20 cellular contexts compared by ENCODE assay signal in genomic region chr12:104154806-104155205, GRCh38. TPM values are rescaled to one million over a fixed set of nuclear protein-coding genes. Genes with fewer than 3 reads are reported as not detected.
DNase-seq lines count a peak whose midpoint lies in the region; ATAC-seq and TF ChIP-seq lines count a peak whose summit lies in the region.
"Had no signal": no experiment of that assay in that cellular context is flagged by ENCODE, and none has a peak within 500 bp of the region (broad histone marks: within the 10 kb centered on the region; RNA-seq: fewer than 3 reads in every experiment).

No MANE protein-coding gene starts in this region.

- H3K36me3 Mint-ChIP-seq in CD4-positive, alpha-beta T cell (ENCODE audit: low read depth), result no peaks in the 10 kb centered on the region
- H3K36me3 Mint-ChIP-seq in T-helper 17 cell (ENCODE audit: low read depth), result no peaks in the 10 kb centered on the region

- intact Hi-C loops in CD4-positive, alpha-beta T cell (cut with DNase I, micrococcal nuclease), result no loop called here
- intact Hi-C loops in left colon (cut with DNase I, micrococcal nuclease), result no loop called here

- no peaks in the 10 kb centered on the region for H3K27me3 ChIP-seq in CD4-positive, alpha-beta T cell (ENCODE audit: control insufficient read depth, insufficient read depth, low read length)
- H3K27me3 ChIP-seq in HL-60 (ENCODE audit: insufficient read depth, poor library complexity, severe bottlenecking), result no peaks in the 10 kb centered on the region
- H3K27me3 ChIP-seq: BLaER1, body of pancreas, heart left ventricle had no signal

- no peak for ATAC-seq in CD4-positive, alpha-beta T cell (ENCODE audit: poor library complexity)
- ATAC-seq in T-helper 17 cell, result no peak
- ATAC-seq in left colon, result no peak
- ATAC-seq: body of pancreas, sciatic nerve had no signal

- no peak overlapping the region for H3K4me3 ChIP-seq in HL-60 (replicated peaks; ENCODE audit: insufficient read depth, low read length)
- H3K4me3 ChIP-seq: BLaER1, body of pancreas, heart left ventricle had no signal

- H3K27me3 Mint-ChIP-seq in CD4-positive, alpha-beta T cell, result peaks cover 1% of the 10 kb centered on the region
- H3K27me3 Mint-ChIP-seq in T-helper 17 cell, result peaks cover 7% of the 10 kb centered on the region

- DNase-seq in CD4-positive, alpha-beta T cell, result no peak
- no peak for DNase-seq in HL-60 (ENCODE audit: low read depth in 1 of 2, low spot score in 1 of 2)
- peak; percentile 72 for DNase-seq in NCI-H2227 (lab: John Stamatoyannopoulos, UW; ENCODE audit: unreplicated experiment)
- DNase-seq in T-helper 17 cell, result no peak
- DNase-seq in SKM-1 treated with dmso at 0.1 percent for 144 hours (lab: John Stamatoyannopoulos, UW; ENCODE audit: unreplicated experiment), result no peak
- no peak for DNase-seq in left colon
- no peak for DNase-seq in putamen (ENCODE audit: low spot score)
- DNase-seq: activated B cell treated with CpG ODN at 0.5 μM for 24 hours; activated effector memory CD4-positive, alpha-beta T cell treated with Interleukin-2 at 50 U/mL for 16 hours; body of pancreas; foreskin fibroblast; H9; heart left ventricle; NCI-H1694 treated with DMSO at 0.1 percent for 48 hours; posterior cingulate gyrus; stimulated activated CD4-positive, alpha-beta T cell treated with anti-CD3 and anti-CD28 coated beads, Interleukin-4, amount 100 ng/mL, for 4 hours; stimulated activated naive CD4-positive, alpha-beta T cell had no signal

- H3K4me3 Mint-ChIP-seq in CD4-positive, alpha-beta T cell, result no peak overlapping the region
- no peak overlapping the region for H3K4me3 Mint-ChIP-seq in T-helper 17 cell
- H3K4me3 Mint-ChIP-seq: activated B cell treated with CpG ODN at 0.5 μM for 24 hours, H9, neural crest cell had no signal

- POLR2A ChIA-PET in CD4-positive, alpha-beta T cell (lab: Charles Lee), result interaction anchor here (0.7 kb wide), 1 partner anchor 851 kb away, joined by 3 read pairs; no protein-coding TSS in a partner anchor

- H3K9me3 Mint-ChIP-seq in CD4-positive, alpha-beta T cell, result no peaks in the 10 kb centered on the region
- H3K9me3 Mint-ChIP-seq: activated B cell treated with CpG ODN at 0.5 μM for 24 hours, H9, neural crest cell had no signal

- CTCF ChIA-PET in CD4-positive, alpha-beta T cell (lab: Charles Lee), result no interaction called here

- peaks cover 8% of the 10 kb centered on the region for H3K4me1 Mint-ChIP-seq in CD4-positive, alpha-beta T cell (ENCODE audit: low read depth)
- peaks cover 18% of the 10 kb centered on the region for H3K4me1 Mint-ChIP-seq in T-helper 17 cell
- H3K4me1 Mint-ChIP-seq: neural crest cell had no signal

- TF ChIP-seq CTCF in CD4-positive, alpha-beta T cell (IDR thresholded peaks at IDR 0.05), result no peak
- TF ChIP-seq CTCF in HL-60 (IDR thresholded peaks at IDR 0.05; ENCODE audit: insufficient read depth, low read length), result no peak

- H3K27ac ChIP-seq in CD4-positive, alpha-beta T cell (ENCODE audit: low read depth, low read length), result no peak overlapping the region
- peak overlapping the region; percentile 28; the same call in 1 of the 2 replicates for H3K27ac ChIP-seq in HL-60 (replicated peaks)
- H3K27ac ChIP-seq: BLaER1, body of pancreas, heart left ventricle had no signal

- H3K9me3 ChIP-seq in CD4-positive, alpha-beta T cell (ENCODE audit: control insufficient read depth, low read length), result no peaks in the 10 kb centered on the region
- no peaks in the 10 kb centered on the region for H3K9me3 ChIP-seq in T-helper 17 cell (ENCODE audit: control insufficient read depth, low read length, poor library complexity, severe bottlenecking)
- H3K9me3 ChIP-seq: BLaER1, body of pancreas, heart left ventricle had no signal

- H3K27ac Mint-ChIP-seq in CD4-positive, alpha-beta T cell, result peak overlapping the region; percentile 7
- H3K27ac Mint-ChIP-seq in T-helper 17 cell, result peak overlapping the region; percentile 74
- H3K27ac Mint-ChIP-seq: activated B cell treated with CpG ODN at 0.5 μM for 24 hours, H9 had no signal

RNA-seq across cellular contexts. Expression of gene NFYB, which starts 16.8 kb away (rescaled TPM):
- total RNA-seq in CD4-positive, alpha-beta T cell, result 10 to 100 TPM; 12.8 to 14.6 TPM
- total RNA-seq in T-helper 17 cell (10 to 100 TPM; 11.7 to 13.7 TPM), left colon (10 to 100 TPM; 13.7 to 17.3 TPM)
